In the genomic region with DNA sequence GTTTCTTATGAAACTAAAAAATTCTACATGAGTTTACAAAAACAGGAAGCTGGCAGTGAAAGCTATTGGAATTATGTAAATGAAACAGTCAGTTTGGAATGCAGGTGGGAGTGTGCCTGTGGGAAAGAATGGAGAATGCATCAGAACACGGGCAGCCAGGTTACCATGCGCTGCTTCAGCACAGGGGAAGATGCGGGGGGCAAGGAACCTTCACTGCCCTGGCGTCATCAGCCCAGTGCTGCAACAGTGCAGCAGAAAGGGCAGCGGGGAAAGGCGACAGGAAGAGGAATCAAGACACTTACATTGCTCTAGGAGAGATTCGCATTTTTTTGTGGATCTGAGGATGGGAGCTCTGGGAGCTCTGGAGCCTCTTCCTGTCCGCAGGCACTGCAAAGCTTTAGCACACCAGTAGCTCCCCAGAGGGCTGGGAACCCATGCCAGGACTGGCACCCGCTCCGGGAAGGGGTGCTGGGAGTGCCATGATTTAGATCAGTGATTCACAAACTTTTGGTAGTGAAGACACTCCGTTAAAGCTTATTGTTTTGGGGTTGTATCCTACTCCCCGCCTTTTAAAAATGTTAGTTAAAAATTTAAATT, we compare ENCODE assay signal across 8 cellular contexts.
DNase-seq lines count a peak whose midpoint lies in the region; ATAC-seq, FAIRE-seq and TF ChIP-seq lines count a peak whose summit lies in the region.

No MANE protein-coding gene starts in this region.

- H3K9me3 ChIP-seq in ascending aorta, result peaks cover 0 to 6% of the 10 kb centered on the region in 2 donors
- H3K9me3 ChIP-seq in tibial artery, result no peaks in the 10 kb centered on the region

- H3K36me3 ChIP-seq in ascending aorta (no peaks in the 10 kb centered on the region), tibial artery (no peaks in the 10 kb centered on the region)

- TF ChIP-seq CTCF in GM12865 (IDR thresholded peaks at IDR 0.05; ENCODE audit: insufficient read depth, low read depth, low read length, missing control alignments) (no peak), ascending aorta (IDR thresholded peaks at IDR 0.05) (no peak), tibial artery (IDR thresholded peaks at IDR 0.05) (no peak)

- H3K4me3 ChIP-seq in GM12865 (ENCODE audit: low read depth, low read length), result no peak overlapping the region
- no peak overlapping the region for H3K4me3 ChIP-seq in ascending aorta
- no peak overlapping the region for H3K4me3 ChIP-seq in tibial artery

- peak; percentile 50 for DNase-seq in GM12865 (ENCODE audit: low read depth)
- peak; percentile 49 for DNase-seq in HTR-8/SVneo (ENCODE audit: insufficient read length, low spot score)
- peak in 1 of 2 donors; percentile 66 for DNase-seq in ascending aorta (ENCODE audit: low spot score in 2 of 2)
- DNase-seq in tibial artery, result no peak
- no peak for DNase-seq in NCI-H748 (lab: John Stamatoyannopoulos, UW; ENCODE audit: unreplicated experiment)
- no peak for DNase-seq in ureter (ENCODE audit: low spot score)

- intact Hi-C loops in ascending aorta (cut with DNase I), result no loop called here
- intact Hi-C loops in tibial artery (cut with DNase I; ENCODE audit: low total_unique reads), result no loop called here

- no peak for ATAC-seq in HG03520 (IDR thresholded peaks at IDR 0.05; ENCODE audit: unreplicated experiment)

- H3K4me1 ChIP-seq in ascending aorta, result peaks cover 7 to 20% of the 10 kb centered on the region in 2 donors
- peaks cover 0 to 43% (median 24%) of the 10 kb centered on the region in 4 donors for H3K4me1 ChIP-seq in tibial artery

- peak; percentile 72 for FAIRE-seq in HTR-8/SVneo (lab: Jason Lieb, UNC)

- no peaks in the 10 kb centered on the region for H3K27me3 ChIP-seq in ascending aorta
- H3K27me3 ChIP-seq in layer of hippocampus (ENCODE audit: control insufficient read depth, insufficient read depth, low read length), result no peaks in the 10 kb centered on the region
- H3K27me3 ChIP-seq in tibial artery, result no peaks in the 10 kb centered on the region

- H3K27ac ChIP-seq in ascending aorta (peak overlapping the region; percentile 68 to 71), layer of hippocampus (ENCODE audit: low read depth, low read length) (peak overlapping the region; percentile 39), tibial artery (peak overlapping the region; percentile 42 to 46)

Comparison
In these comparisons a context has a peak if more than half of its experiments do, and no peak if none do; other contexts are left out.
1. DNase-seq: peak in GM12865 (single experiment) and HTR-8/SVneo (single experiment); none in tibial artery (0 of 2), NCI-H748 (single experiment) and ureter (single experiment).
2. Peak in every context shown above with its lines, with median percentiles within 50 percentile points of each other: H3K27ac ChIP-seq.